In genomic region chr1:11903210-11903609, GRCh38 we compare ENCODE assay signal across 12 cellular contexts. TPM values are rescaled to one million over a fixed set of nuclear protein-coding genes. Genes with fewer than 3 reads are reported as not detected.
"Had no signal": no experiment of that assay in that cellular context is flagged by ENCODE, and none has a peak within 500 bp of the region (broad histone marks: within the 10 kb centered on the region; RNA-seq: fewer than 3 reads in every experiment).

No MANE protein-coding gene starts in this region.

- H2AFZ ChIP-seq: GM23248 had no signal

- ATAC-seq: GM23338, HCT116 had no signal

- H3K4me2 ChIP-seq: GM23338 had no signal

- H3K27ac ChIP-seq: GM23248 had no signal

- H3K9ac ChIP-seq: GM23248 had no signal

- H3K9me3 ChIP-seq: HAP-1 had no signal

- H3K4me1 ChIP-seq: HAP-1 had no signal

- DNase-seq: GM23248, GOT3, H7, H9, HCEC 1CT, HFFc6 had no signal

- H3K36me3 ChIP-seq: HAP-1 had no signal

- H3K4me3 ChIP-seq: GM23248, GM23338, HAP-1 had no signal

- FAIRE-seq: H1, H54 had no signal

RNA-seq across cellular contexts. Expression of gene NPPB, which starts 44.5 kb away (rescaled TPM):
- total RNA-seq: GM23248, GM23338, H4, HFFc6 had no signal
- polyA plus RNA-seq: GM23248 had no signal

RNA-seq across cellular contexts. Expression of gene NPPA, which starts 55.6 kb away (rescaled TPM):
- total RNA-seq: GM23248, GM23338, H1, H4, H7, H9, HFFc6 had no signal
- polyA plus RNA-seq: GM23248, H1 had no signal
